ENCODE assay signal across 2 cellular contexts in genomic region chr12:121209629-121210572, GRCh38.
TF ChIP-seq lines count a peak whose summit lies in the region.

A gene with protein sequence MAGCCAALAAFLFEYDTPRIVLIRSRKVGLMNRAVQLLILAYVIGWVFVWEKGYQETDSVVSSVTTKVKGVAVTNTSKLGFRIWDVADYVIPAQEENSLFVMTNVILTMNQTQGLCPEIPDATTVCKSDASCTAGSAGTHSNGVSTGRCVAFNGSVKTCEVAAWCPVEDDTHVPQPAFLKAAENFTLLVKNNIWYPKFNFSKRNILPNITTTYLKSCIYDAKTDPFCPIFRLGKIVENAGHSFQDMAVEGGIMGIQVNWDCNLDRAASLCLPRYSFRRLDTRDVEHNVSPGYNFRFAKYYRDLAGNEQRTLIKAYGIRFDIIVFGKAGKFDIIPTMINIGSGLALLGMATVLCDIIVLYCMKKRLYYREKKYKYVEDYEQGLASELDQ (plus strand): TSS chr12:121210129. CDS start chr12:121210165, 36 bp downstream.

TF ChIP-seq in HEK293, 187 proteins besides CTCF, POLR2A, EP300 and RAD21 (continued from another document and continues in another):
- TF ChIP-seq ZBTB20 (tag by site-specific recombination; IDR thresholded peaks at IDR 0.05) = peak; percentile 93
- no peak for TF ChIP-seq ZNF791 (tag by site-specific recombination; IDR thresholded peaks at IDR 0.05)
- peak; percentile 86 for TF ChIP-seq YY1 (tag by site-specific recombination; IDR thresholded peaks at IDR 0.05)
- TF ChIP-seq BCL6B (tag by site-specific recombination; IDR thresholded peaks at IDR 0.05) = no peak
- TF ChIP-seq, protein P1, sequence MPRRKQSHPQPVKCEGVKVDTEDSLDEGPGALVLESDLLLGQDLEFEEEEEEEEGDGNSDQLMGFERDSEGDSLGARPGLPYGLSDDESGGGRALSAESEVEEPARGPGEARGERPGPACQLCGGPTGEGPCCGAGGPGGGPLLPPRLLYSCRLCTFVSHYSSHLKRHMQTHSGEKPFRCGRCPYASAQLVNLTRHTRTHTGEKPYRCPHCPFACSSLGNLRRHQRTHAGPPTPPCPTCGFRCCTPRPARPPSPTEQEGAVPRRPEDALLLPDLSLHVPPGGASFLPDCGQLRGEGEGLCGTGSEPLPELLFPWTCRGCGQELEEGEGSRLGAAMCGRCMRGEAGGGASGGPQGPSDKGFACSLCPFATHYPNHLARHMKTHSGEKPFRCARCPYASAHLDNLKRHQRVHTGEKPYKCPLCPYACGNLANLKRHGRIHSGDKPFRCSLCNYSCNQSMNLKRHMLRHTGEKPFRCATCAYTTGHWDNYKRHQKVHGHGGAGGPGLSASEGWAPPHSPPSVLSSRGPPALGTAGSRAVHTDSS (tag by site-specific recombination; IDR thresholded peaks at IDR 0.05) = peak; percentile 37; the same call in 1 of the 2 replicates
- TF ChIP-seq YY2 (tag by site-specific recombination; IDR thresholded peaks at IDR 0.05) = peak; percentile 85
- TF ChIP-seq SP3 (tag by site-specific recombination; IDR thresholded peaks at IDR 0.05) = peak; percentile 68
- TF ChIP-seq, protein P2, sequence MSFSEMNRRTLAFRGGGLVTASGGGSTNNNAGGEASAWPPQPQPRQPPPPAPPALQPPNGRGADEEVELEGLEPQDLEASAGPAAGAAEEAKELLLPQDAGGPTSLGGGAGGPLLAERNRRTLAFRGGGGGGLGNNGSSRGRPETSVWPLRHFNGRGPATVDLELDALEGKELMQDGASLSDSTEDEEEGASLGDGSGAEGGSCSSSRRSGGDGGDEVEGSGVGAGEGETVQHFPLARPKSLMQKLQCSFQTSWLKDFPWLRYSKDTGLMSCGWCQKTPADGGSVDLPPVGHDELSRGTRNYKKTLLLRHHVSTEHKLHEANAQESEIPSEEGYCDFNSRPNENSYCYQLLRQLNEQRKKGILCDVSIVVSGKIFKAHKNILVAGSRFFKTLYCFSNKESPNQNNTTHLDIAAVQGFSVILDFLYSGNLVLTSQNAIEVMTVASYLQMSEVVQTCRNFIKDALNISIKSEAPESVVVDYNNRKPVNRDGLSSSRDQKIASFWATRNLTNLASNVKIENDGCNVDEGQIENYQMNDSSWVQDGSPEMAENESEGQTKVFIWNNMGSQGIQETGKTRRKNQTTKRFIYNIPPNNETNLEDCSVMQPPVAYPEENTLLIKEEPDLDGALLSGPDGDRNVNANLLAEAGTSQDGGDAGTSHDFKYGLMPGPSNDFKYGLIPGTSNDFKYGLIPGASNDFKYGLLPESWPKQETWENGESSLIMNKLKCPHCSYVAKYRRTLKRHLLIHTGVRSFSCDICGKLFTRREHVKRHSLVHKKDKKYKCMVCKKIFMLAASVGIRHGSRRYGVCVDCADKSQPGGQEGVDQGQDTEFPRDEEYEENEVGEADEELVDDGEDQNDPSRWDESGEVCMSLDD (tag by site-specific recombination; IDR thresholded peaks at IDR 0.05) = no peak
- no peak for TF ChIP-seq ZSCAN23 (tag by site-specific recombination; IDR thresholded peaks at IDR 0.05)
- TF ChIP-seq SCRT2 (tag by site-specific recombination; IDR thresholded peaks at IDR 0.05) = 0 out of 2 replicates have a peak, but pooled peaks have one; percentile 15
- TF ChIP-seq ZNF558 (tag by site-specific recombination; IDR thresholded peaks at IDR 0.05) = no peak
- TF ChIP-seq GLIS2 (tag by site-specific recombination; IDR thresholded peaks at IDR 0.05) = peak; percentile 83
- no peak for TF ChIP-seq ZNF138 (tag by site-specific recombination; IDR thresholded peaks at IDR 0.05; ENCODE audit: borderline replicate concordance)
- TF ChIP-seq, protein P3, sequence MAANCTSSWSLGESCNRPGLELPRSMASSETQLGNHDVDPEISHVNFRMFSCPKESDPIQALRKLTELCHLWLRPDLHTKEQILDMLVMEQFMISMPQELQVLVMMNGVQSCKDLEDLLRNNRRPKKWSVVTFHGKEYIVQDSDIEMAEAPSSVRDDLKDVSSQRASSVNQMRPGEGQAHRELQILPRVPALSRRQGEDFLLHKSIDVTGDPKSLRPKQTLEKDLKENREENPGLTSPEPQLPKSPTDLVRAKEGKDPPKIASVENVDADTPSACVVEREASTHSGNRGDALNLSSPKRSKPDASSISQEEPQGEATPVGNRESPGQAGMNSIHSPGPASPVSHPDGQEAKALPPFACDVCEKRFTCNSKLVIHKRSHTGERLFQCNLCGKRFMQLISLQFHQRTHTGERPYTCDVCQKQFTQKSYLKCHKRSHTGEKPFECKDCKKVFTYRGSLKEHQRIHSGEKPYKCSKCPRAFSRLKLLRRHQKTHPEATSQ (tag by site-specific recombination; IDR thresholded peaks at IDR 0.05) = peak; percentile 16; the same call in 1 of the 2 replicates
- no peak for TF ChIP-seq ZNF174 (tag by site-specific recombination; IDR thresholded peaks at IDR 0.05)
- TF ChIP-seq ZNF785 (tag by site-specific recombination; IDR thresholded peaks at IDR 0.05) = no peak
- no peak for TF ChIP-seq ZNF248 (tag by site-specific recombination; IDR thresholded peaks at IDR 0.05)
- TF ChIP-seq, protein P4, sequence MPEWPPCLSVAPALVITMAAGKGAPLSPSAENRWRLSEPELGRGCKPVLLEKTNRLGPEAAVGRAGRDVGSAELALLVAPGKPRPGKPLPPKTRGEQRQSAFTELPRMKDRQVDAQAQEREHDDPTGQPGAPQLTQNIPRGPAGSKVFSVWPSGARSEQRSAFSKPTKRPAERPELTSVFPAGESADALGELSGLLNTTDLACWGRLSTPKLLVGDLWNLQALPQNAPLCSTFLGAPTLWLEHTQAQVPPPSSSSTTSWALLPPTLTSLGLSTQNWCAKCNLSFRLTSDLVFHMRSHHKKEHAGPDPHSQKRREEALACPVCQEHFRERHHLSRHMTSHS (tag by site-specific recombination; IDR thresholded peaks at IDR 0.05) = no peak
- TF ChIP-seq ZNF585B (tag by site-specific recombination; IDR thresholded peaks at IDR 0.05) = no peak; the same call in 1 of the 2 replicates
- TF ChIP-seq, protein P5, sequence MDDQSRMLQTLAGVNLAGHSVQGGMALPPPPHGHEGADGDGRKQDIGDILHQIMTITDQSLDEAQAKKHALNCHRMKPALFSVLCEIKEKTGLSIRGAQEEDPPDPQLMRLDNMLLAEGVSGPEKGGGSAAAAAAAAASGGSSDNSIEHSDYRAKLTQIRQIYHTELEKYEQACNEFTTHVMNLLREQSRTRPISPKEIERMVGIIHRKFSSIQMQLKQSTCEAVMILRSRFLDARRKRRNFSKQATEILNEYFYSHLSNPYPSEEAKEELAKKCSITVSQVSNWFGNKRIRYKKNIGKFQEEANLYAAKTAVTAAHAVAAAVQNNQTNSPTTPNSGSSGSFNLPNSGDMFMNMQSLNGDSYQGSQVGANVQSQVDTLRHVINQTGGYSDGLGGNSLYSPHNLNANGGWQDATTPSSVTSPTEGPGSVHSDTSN (CRISPR knock-in tag; IDR thresholded peaks at IDR 0.05) = peak; percentile 74; the same call in 1 of the 2 replicates
- TF ChIP-seq ZBTB8A (tag by site-specific recombination; IDR thresholded peaks at IDR 0.05) = peak; percentile 98

TF ChIP-seq in SK-N-SH treated with all-trans-retinoic acid at 6 μM for 48 hours, 23 proteins besides CTCF, POLR2A, EP300 and RAD21 (continued from another document):
- TF ChIP-seq POU6F1 (CRISPR knock-in tag; IDR thresholded peaks at IDR 0.05; ENCODE audit: borderline replicate concordance, low read depth) (no peak), TCF4 (CRISPR knock-in tag; IDR thresholded peaks at IDR 0.05; ENCODE audit: borderline replicate concordance) (no peak), ZNF8 (CRISPR knock-in tag; IDR thresholded peaks at IDR 0.05) (no peak), ZFP3 (CRISPR knock-in tag; IDR thresholded peaks at IDR 0.05) (no peak), ARNTL (CRISPR knock-in tag; IDR thresholded peaks at IDR 0.05; ENCODE audit: borderline replicate concordance, low read depth) (no peak), ZNF70 (CRISPR knock-in tag; IDR thresholded peaks at IDR 0.05) (no peak), ISL1 (CRISPR knock-in tag; IDR thresholded peaks at IDR 0.05) (no peak), ZFP30 (CRISPR knock-in tag; IDR thresholded peaks at IDR 0.05) (no peak), PPARA (CRISPR knock-in tag; IDR thresholded peaks at IDR 0.05; ENCODE audit: borderline replicate concordance) (no peak), ZC3H10 (CRISPR knock-in tag; IDR thresholded peaks at IDR 0.05) (no peak), TOX (CRISPR knock-in tag; IDR thresholded peaks at IDR 0.05; ENCODE audit: borderline replicate concordance) (no peak)
- TF ChIP-seq, protein P6, sequence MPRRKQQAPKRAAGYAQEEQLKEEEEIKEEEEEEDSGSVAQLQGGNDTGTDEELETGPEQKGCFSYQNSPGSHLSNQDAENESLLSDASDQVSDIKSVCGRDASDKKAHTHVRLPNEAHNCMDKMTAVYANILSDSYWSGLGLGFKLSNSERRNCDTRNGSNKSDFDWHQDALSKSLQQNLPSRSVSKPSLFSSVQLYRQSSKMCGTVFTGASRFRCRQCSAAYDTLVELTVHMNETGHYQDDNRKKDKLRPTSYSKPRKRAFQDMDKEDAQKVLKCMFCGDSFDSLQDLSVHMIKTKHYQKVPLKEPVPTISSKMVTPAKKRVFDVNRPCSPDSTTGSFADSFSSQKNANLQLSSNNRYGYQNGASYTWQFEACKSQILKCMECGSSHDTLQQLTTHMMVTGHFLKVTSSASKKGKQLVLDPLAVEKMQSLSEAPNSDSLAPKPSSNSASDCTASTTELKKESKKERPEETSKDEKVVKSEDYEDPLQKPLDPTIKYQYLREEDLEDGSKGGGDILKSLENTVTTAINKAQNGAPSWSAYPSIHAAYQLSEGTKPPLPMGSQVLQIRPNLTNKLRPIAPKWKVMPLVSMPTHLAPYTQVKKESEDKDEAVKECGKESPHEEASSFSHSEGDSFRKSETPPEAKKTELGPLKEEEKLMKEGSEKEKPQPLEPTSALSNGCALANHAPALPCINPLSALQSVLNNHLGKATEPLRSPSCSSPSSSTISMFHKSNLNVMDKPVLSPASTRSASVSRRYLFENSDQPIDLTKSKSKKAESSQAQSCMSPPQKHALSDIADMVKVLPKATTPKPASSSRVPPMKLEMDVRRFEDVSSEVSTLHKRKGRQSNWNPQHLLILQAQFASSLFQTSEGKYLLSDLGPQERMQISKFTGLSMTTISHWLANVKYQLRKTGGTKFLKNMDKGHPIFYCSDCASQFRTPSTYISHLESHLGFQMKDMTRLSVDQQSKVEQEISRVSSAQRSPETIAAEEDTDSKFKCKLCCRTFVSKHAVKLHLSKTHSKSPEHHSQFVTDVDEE (CRISPR knock-in tag; IDR thresholded peaks at IDR 0.05) = no peak
TF ChIP-seq in SK-N-SH treated with all-trans-retinoic acid at 6 μM for 48 hours: peak in this region for 0.
